Comparison of ENCODE assay signal across 20 cellular contexts in genomic region chr6:88815491-88815890, GRCh38.
DNase-seq lines count a peak whose midpoint lies in the region; ATAC-seq, FAIRE-seq and TF ChIP-seq lines count a peak whose summit lies in the region.
"Had no signal": no experiment of that assay in that cellular context is flagged by ENCODE, and none has a peak within 500 bp of the region (broad histone marks: within the 10 kb centered on the region; RNA-seq: fewer than 3 reads in every experiment).

No MANE protein-coding gene starts in this region.

- WGBS in smooth muscle cell (ENCODE audit: low lambda C conversion rate): 92% methylated on average over 5 of the region's 5 CpGs

- DNase-seq in Right ventricle myocardium superior (no peak), left ventricle myocardium inferior (no peak), bronchial epithelial cell (ENCODE audit: low read depth) (no peak), kidney epithelial cell (ENCODE audit: low read depth) (peak; percentile 16), pons (ENCODE audit: low spot score) (peak; percentile 6), coronary artery (ENCODE audit: low spot score) (no peak), smooth muscle cell (lab: John Stamatoyannopoulos, UW; ENCODE audit: unreplicated experiment) (no peak)
- DNase-seq: DMS153; EL; HCEC 1CT; KBM-7; NCI-H1048; NCI-H146; NCI-H2081 treated with DMSO at 0.1 percent for 48 hours; NCI-H526 treated with DMSO at 0.1 percent for 48 hours; NK-92 treated with Interleukin-12 subunit alpha and Interleukin-12 subunit beta, amount 100 ng/mL, for 24 hours; OCI-M1 had no signal

- intact Hi-C loops in Right ventricle myocardium superior (cut with DNase I): no loop called here
- intact Hi-C loops in left ventricle myocardium inferior (cut with micrococcal nuclease): no loop called here

- H3K27me3 ChIP-seq in left ventricle myocardium inferior (ENCODE audit: low read depth) (no peaks in the 10 kb centered on the region), bronchial epithelial cell (ENCODE audit: control insufficient read depth, insufficient read depth, low read length) (no peaks in the 10 kb centered on the region), kidney epithelial cell (ENCODE audit: control insufficient read depth, insufficient read depth, low read length) (no peaks in the 10 kb centered on the region), smooth muscle cell (ENCODE audit: low read depth) (no peaks in the 10 kb centered on the region)

- no peak overlapping the region for H3K27ac ChIP-seq in left ventricle myocardium inferior (replicated peaks)
- no peak overlapping the region for H3K27ac ChIP-seq in coronary artery
- H3K27ac ChIP-seq in smooth muscle cell (ENCODE audit: low read depth): no peak overlapping the region
- H3K27ac ChIP-seq: 22Rv1, RWPE1 had no signal

- TF ChIP-seq CTCF in left ventricle myocardium inferior (IDR thresholded peaks at IDR 0.05; ENCODE audit: borderline replicate concordance): no peak
- TF ChIP-seq CTCF in bronchial epithelial cell (IDR thresholded peaks at IDR 0.05; ENCODE audit: insufficient read depth, low read length, severe bottlenecking): no peak
- no peak for TF ChIP-seq CTCF in kidney epithelial cell (IDR thresholded peaks at IDR 0.05; ENCODE audit: insufficient read depth, low read length, poor library complexity, severe bottlenecking)
- no peak for TF ChIP-seq CTCF in coronary artery (IDR thresholded peaks at IDR 0.05)
- no peak for TF ChIP-seq CTCF in smooth muscle cell (IDR thresholded peaks at IDR 0.05; ENCODE audit: borderline replicate concordance, insufficient read depth, poor library complexity, severe bottlenecking)

- no peaks in the 10 kb centered on the region for H3F3A ChIP-seq in smooth muscle cell (ENCODE audit: low read depth)

- H3K36me3 ChIP-seq in left ventricle myocardium inferior: no peaks in the 10 kb centered on the region
- no peaks in the 10 kb centered on the region for H3K36me3 ChIP-seq in bronchial epithelial cell (ENCODE audit: control insufficient read depth, insufficient read depth, low read length)
- H3K36me3 ChIP-seq in kidney epithelial cell (ENCODE audit: control insufficient read depth, insufficient read depth, low read length): no peaks in the 10 kb centered on the region
- no peaks in the 10 kb centered on the region for H3K36me3 ChIP-seq in smooth muscle cell (ENCODE audit: low read depth)

- peak; percentile 13 for FAIRE-seq in bronchial epithelial cell (lab: Jason Lieb, UNC)

- peaks cover 6% of the 10 kb centered on the region for H3K79me2 ChIP-seq in smooth muscle cell (ENCODE audit: low read depth)

- H3K9me3 ChIP-seq in left ventricle myocardium inferior (replicated peaks): no peaks in the 10 kb centered on the region
- H3K9me3 ChIP-seq in smooth muscle cell (replicated peaks; ENCODE audit: low read depth): no peaks in the 10 kb centered on the region

- no peak overlapping the region for H3K4me3 ChIP-seq in left ventricle myocardium inferior
- H3K4me3 ChIP-seq in bronchial epithelial cell (ENCODE audit: low read depth, low read length): no peak overlapping the region
- no peak overlapping the region for H3K4me3 ChIP-seq in kidney epithelial cell (ENCODE audit: low read depth, low read length)
- no peak overlapping the region for H3K4me3 ChIP-seq in coronary artery
- H3K4me3 ChIP-seq in smooth muscle cell: no peak overlapping the region

- peak; percentile 22 for ATAC-seq in Right ventricle myocardium superior (ENCODE audit: poor library complexity)
- ATAC-seq in esophagus mucosa: no peak

- no peak overlapping the region for H3K9ac ChIP-seq in smooth muscle cell (ENCODE audit: low read depth)

- H2AFZ ChIP-seq in smooth muscle cell (ENCODE audit: low read depth): no peak overlapping the region

- no peak overlapping the region for H3K4me2 ChIP-seq in smooth muscle cell

- H3K4me1 ChIP-seq in left ventricle myocardium inferior: peaks cover 13% of the 10 kb centered on the region
- no peaks in the 10 kb centered on the region for H3K4me1 ChIP-seq in smooth muscle cell (ENCODE audit: low read depth)

- peaks cover 18% of the 10 kb centered on the region for H4K20me1 ChIP-seq in smooth muscle cell (ENCODE audit: low read depth)

Comparison
In these comparisons a context has a peak if more than half of its experiments do, and no peak if none do; other contexts are left out.
1. DNase-seq: peak in kidney epithelial cell (single experiment) and pons (single experiment); none in Right ventricle myocardium superior (single experiment), left ventricle myocardium inferior (single experiment), bronchial epithelial cell (single experiment), coronary artery (single experiment) and smooth muscle cell (single experiment).